Comparison of ENCODE assay signal across 28 cellular contexts in the genomic region with DNA sequence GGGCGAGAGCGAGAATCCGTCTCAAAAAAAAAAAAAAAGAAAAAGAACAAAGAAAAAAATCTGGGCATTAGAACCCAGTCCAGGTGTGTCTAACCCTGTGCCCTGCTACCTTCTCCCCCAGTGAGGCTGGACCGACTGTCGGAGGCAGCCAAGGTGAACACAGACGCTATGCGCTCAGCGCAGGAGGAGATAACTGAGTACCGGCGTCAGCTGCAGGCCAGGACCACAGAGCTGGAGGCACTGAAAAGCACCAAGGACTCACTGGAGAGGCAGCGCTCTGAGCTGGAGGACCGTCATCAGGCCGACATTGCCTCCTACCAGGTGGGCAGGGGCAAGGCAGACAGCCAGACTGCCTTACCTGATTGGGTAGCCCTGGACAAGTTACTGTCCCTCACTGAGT. TPM values are rescaled to one million over a fixed set of nuclear protein-coding genes. Genes with fewer than 3 reads are reported as not detected.
DNase-seq lines count a peak whose midpoint lies in the region; ATAC-seq and TF ChIP-seq lines count a peak whose summit lies in the region.
"Had no signal": no experiment of that assay in that cellular context is flagged by ENCODE, and none has a peak within 500 bp of the region (broad histone marks: within the 10 kb centered on the region; RNA-seq: fewer than 3 reads in every experiment).

No MANE protein-coding gene starts in this region.

- no peak overlapping the region for H3K27ac ChIP-seq in H9 (ENCODE audit: insufficient read length, low read depth, low read length)
- H3K27ac ChIP-seq in adrenal gland = peak overlapping the region in 4 of 5 donors; percentile 74 to 92 (median 84)
- H3K27ac ChIP-seq in neuronal stem cell (replicated peaks; ENCODE audit: low read length) = no peak overlapping the region
- H3K27ac ChIP-seq in thyroid gland = no peak overlapping the region
- H3K27ac ChIP-seq: BLaER1 had no signal

- no peak overlapping the region for H2BK20ac ChIP-seq in H9 (ENCODE audit: low read depth, low read length, poor library complexity, severe bottlenecking)

- H3K4me1 ChIP-seq in H9 (ENCODE audit: insufficient read depth, low read length) (peaks cover 6% of the 10 kb centered on the region), adrenal gland (replicated peaks in 1 of 2) (peaks cover 36% of the 10 kb centered on the region in 2 donors), neuronal stem cell (ENCODE audit: control insufficient read depth in 2 of 2, insufficient read depth in 1 of 2, low read depth in 1 of 2, low read length in 2 of 2) (peaks cover 10 to 12% of the 10 kb centered on the region in 2 donors), thyroid gland (peaks cover 5 to 13% of the 10 kb centered on the region in 2 donors)

- H2BK5ac ChIP-seq in H9 (ENCODE audit: insufficient read length, low read length) (no peak overlapping the region), neuronal stem cell (ENCODE audit: low read length) (no peak overlapping the region)

- no peak overlapping the region for H2BK15ac ChIP-seq in H9 (ENCODE audit: low read depth, low read length)
- H2BK15ac ChIP-seq in neuronal stem cell (ENCODE audit: low read length) = no peak overlapping the region

- H3K18ac ChIP-seq in H9 (ENCODE audit: insufficient read length, low read depth, low read length) (no peak overlapping the region), neuronal stem cell (ENCODE audit: low read length) (no peak overlapping the region)

- no peak for ATAC-seq in activated T-cell treated with anti-CD3 and anti-CD28 coated beads, Interleukin-2, amount 50 U/mL, for 72 hours (replicated peaks in 1 of 2)
- ATAC-seq: GM12878 had no signal

- no peak overlapping the region for H3T11ph ChIP-seq in H9 (ENCODE audit: low read length)

- peaks cover 10% of the 10 kb centered on the region for H3K23me2 ChIP-seq in H9 (ENCODE audit: insufficient read length, low read depth, low read length, poor library complexity, severe bottlenecking)

- H4K20me1 ChIP-seq in H9 (ENCODE audit: control insufficient read depth, insufficient read depth, insufficient read length) = no peaks in the 10 kb centered on the region

- intact Hi-C loops in adrenal gland (cut with DNase I) = no loop called here
- intact Hi-C loops in thyroid gland (cut with DNase I) = no loop called here

- peaks cover 0 to 17% of the 10 kb centered on the region in 2 donors for H3K36me3 ChIP-seq in adrenal gland (replicated peaks in 1 of 2)
- H3K36me3 ChIP-seq in neuronal stem cell (replicated peaks in 1 of 2; ENCODE audit: control insufficient read depth in 2 of 2, insufficient read depth in 2 of 2, low read length in 2 of 2) = peaks cover 0 to 13% of the 10 kb centered on the region in 2 donors
- H3K36me3 ChIP-seq in thyroid gland = no peaks in the 10 kb centered on the region
- H3K36me3 ChIP-seq: BE2C, BLaER1 had no signal

- no peak overlapping the region for H3K9ac ChIP-seq in H9 (ENCODE audit: extremely low read depth, insufficient read length, low read length)
- H3K9ac ChIP-seq in neuronal stem cell (ENCODE audit: low read depth, low read length, poor library complexity) = no peak overlapping the region
- H3K9ac ChIP-seq: BLaER1 had no signal

- H3K4me2 ChIP-seq in H9 (ENCODE audit: insufficient read depth, insufficient read length, low read length) (no peak overlapping the region), neuronal stem cell (ENCODE audit: insufficient read depth, low read length, poor library complexity, severe bottlenecking) (no peak overlapping the region)
- H3K4me2 ChIP-seq: BLaER1 had no signal

- TF ChIP-seq CTCF in H9 (conservative IDR thresholded peaks at IDR 0.05) (no peak), adrenal gland (IDR thresholded peaks at IDR 0.05) (no peak), GM10266 (IDR thresholded peaks at IDR 0.05; ENCODE audit: control insufficient read depth, insufficient read depth, low read depth, missing control alignments) (no peak), thyroid gland (IDR thresholded peaks at IDR 0.05) (no peak)

- peaks cover 50% of the 10 kb centered on the region for H3K27me3 Mint-ChIP-seq in H9 (ENCODE audit: low read depth)
- H3K27me3 Mint-ChIP-seq in activated T-cell treated with anti-CD3 and anti-CD28 coated beads, Interleukin-2, amount 50 U/mL, for 72 hours (ENCODE audit: low read depth) = peaks cover 28% of the 10 kb centered on the region

- no peaks in the 10 kb centered on the region for H3K9me3 ChIP-seq in H9 (ENCODE audit: control insufficient read depth, low read depth, low read length)
- no peaks in the 10 kb centered on the region for H3K9me3 ChIP-seq in adrenal gland (replicated peaks in 1 of 3)
- H3K9me3 ChIP-seq in neuronal stem cell (replicated peaks in 1 of 2; ENCODE audit: control insufficient read depth in 2 of 2, insufficient read depth in 1 of 2, low read depth in 1 of 2, low read length in 2 of 2) = peaks cover 0 to 9% of the 10 kb centered on the region in 2 donors
- H3K9me3 ChIP-seq in thyroid gland = no peaks in the 10 kb centered on the region

- no peak overlapping the region for H2AK5ac ChIP-seq in H9 (ENCODE audit: insufficient read length, low read length)
- no peak overlapping the region for H2AK5ac ChIP-seq in neuronal stem cell (ENCODE audit: low read depth, low read length)

- H3K4me1 Mint-ChIP-seq in H9 = peaks cover 27 to 29% of the 10 kb centered on the region in 2 experiments
- H3K4me1 Mint-ChIP-seq in activated T-cell treated with anti-CD3 and anti-CD28 coated beads, Interleukin-2, amount 50 U/mL, for 72 hours (ENCODE audit: low read depth) = peaks cover 7% of the 10 kb centered on the region

- H3K56ac ChIP-seq in H9 (ENCODE audit: insufficient read length, low read depth, low read length) = no peak overlapping the region

- no peak overlapping the region for H3K4me3 Mint-ChIP-seq in H9
- H3K4me3 Mint-ChIP-seq in activated T-cell treated with anti-CD3 and anti-CD28 coated beads, Interleukin-2, amount 50 U/mL, for 72 hours = no peak overlapping the region
- H3K4me3 Mint-ChIP-seq: CD14-positive monocyte; CD4-positive, alpha-beta memory T cell; CD8-positive, alpha-beta memory T cell had no signal

- WGBS in H9 (ENCODE audit: extremely low coverage, insufficient read length, low lambda C conversion rate) = no CpG with 5 or more reads among the region's 13 CpGs
- WGBS in adrenal gland, 4 donors = 77 to 92% (median 90%) methylated on average over 10 to 13 of the region's 13 CpGs
- WGBS in neuronal stem cell (ENCODE audit: extremely low coverage in 2 of 2, insufficient read length in 2 of 2, insufficient replicate concordance in 1 of 2), 2 donors = no CpG with 5 or more reads among the region's 13 CpGs
- WGBS in thyroid gland, 2 donors = 90 to 93% methylated on average over 11 to 13 of the region's 13 CpGs

- no peak overlapping the region for H3K4ac ChIP-seq in H9 (ENCODE audit: low read depth, low read length)
- H3K4ac ChIP-seq in neuronal stem cell (ENCODE audit: low read length) = no peak overlapping the region

- H2BK120ac ChIP-seq in H9 (ENCODE audit: low read depth, low read length, poor library complexity, severe bottlenecking) (no peak overlapping the region), neuronal stem cell (ENCODE audit: low read depth, low read length) (no peak overlapping the region)

- H2AFZ ChIP-seq in H9 (ENCODE audit: low read length) = no peak overlapping the region
- H2AFZ ChIP-seq in neuronal stem cell (ENCODE audit: low read length) = no peak overlapping the region

- H3K4me3 ChIP-seq in adrenal gland (no peak overlapping the region), neuronal stem cell (ENCODE audit: low read length in 2 of 2) (no peak overlapping the region), thyroid gland (replicated peaks in 1 of 3) (no peak overlapping the region)
- H3K4me3 ChIP-seq: BLaER1, GM12878 had no signal

- peaks cover 27% of the 10 kb centered on the region for H3K27me3 ChIP-seq in H9 (ENCODE audit: insufficient read depth, low read length)
- no peaks in the 10 kb centered on the region for H3K27me3 ChIP-seq in adrenal gland
- H3K27me3 ChIP-seq in neuronal stem cell (ENCODE audit: control insufficient read depth in 3 of 3, insufficient read depth in 3 of 3, low read depth in 1 of 3, low read length in 3 of 3) = peaks cover 20 to 43% (median 41%) of the 10 kb centered on the region in 3 experiments
- peaks cover 17% of the 10 kb centered on the region for H3K27me3 ChIP-seq in thyroid gland

- no peak overlapping the region for H2BK12ac ChIP-seq in H9 (ENCODE audit: insufficient read length, low read depth, low read length)
- no peak overlapping the region for H2BK12ac ChIP-seq in neuronal stem cell (ENCODE audit: low read length)

- no peak overlapping the region; a peak in 1 of 7 replicates for H3K27ac Mint-ChIP-seq in H9
- H3K27ac Mint-ChIP-seq in activated T-cell treated with anti-CD3 and anti-CD28 coated beads, Interleukin-2, amount 50 U/mL, for 72 hours = no peak overlapping the region
- H3K27ac Mint-ChIP-seq: CD14-positive monocyte; CD4-positive, alpha-beta memory T cell; CD4-positive, CD25-positive, alpha-beta regulatory T cell; CD8-positive, alpha-beta memory T cell had no signal

- H4K91ac ChIP-seq in H9 (ENCODE audit: insufficient read length, low read depth, low read length) (no peak overlapping the region), neuronal stem cell (ENCODE audit: low read depth, low read length, poor library complexity) (no peak overlapping the region)

- H3K14ac ChIP-seq in H9 (ENCODE audit: insufficient read depth, low read length) = no peak overlapping the region
- H3K14ac ChIP-seq in neuronal stem cell (ENCODE audit: low read length) = peak overlapping the region; percentile 65

- no peak overlapping the region for H4K8ac ChIP-seq in H9 (replicated peaks; ENCODE audit: insufficient read length, low read depth, low read length)
- H4K8ac ChIP-seq in neuronal stem cell (ENCODE audit: low read depth, low read length) = no peak overlapping the region

- no peak overlapping the region for H3K23ac ChIP-seq in H9 (ENCODE audit: insufficient read length, low read depth, low read length)
- H3K23ac ChIP-seq in neuronal stem cell (ENCODE audit: low read depth, low read length, poor library complexity) = no peak overlapping the region

- H3K79me1 ChIP-seq in H9 (ENCODE audit: insufficient read depth, low read depth, low read length, poor library complexity, severe bottlenecking) (no peaks in the 10 kb centered on the region), neuronal stem cell (ENCODE audit: low read depth, low read length) (no peaks in the 10 kb centered on the region)

- DNase-seq in H9 = peak; percentile 34
- DNase-seq in adrenal gland = no peak
- DNase-seq in neuronal stem cell (ENCODE audit: low spot score) = no peak
- no peak for DNase-seq in GM10266 (ENCODE audit: extremely low spot score)
- no peak for DNase-seq in thyroid gland
- no peak for DNase-seq in NCI-H2029 (lab: John Stamatoyannopoulos, UW)
- no peak for DNase-seq in activated T-cell treated with anti-CD3 and anti-CD28 coated beads, Interleukin-2, amount 50 U/mL, for 72 hours
- DNase-seq: 8988T; ACHN; BE2C; C1 segment of cervical spinal cord; CD4-positive, alpha-beta memory T cell; CD4-positive, CD25-positive, alpha-beta regulatory T cell; CD8-positive, alpha-beta memory T cell; COR-L47; DMS 273 treated with DMSO at 0.1 percent for 48 hours; DMS153; DMS53; DMS79; DND-41; EL; GF-D8 had no signal

- H3K79me2 ChIP-seq in H9 (ENCODE audit: insufficient read depth, low read length) = no peaks in the 10 kb centered on the region

- H4K5ac ChIP-seq in H9 (ENCODE audit: insufficient read length, low read depth, low read length) = no peak overlapping the region

- TF ChIP-seq POLR2A in adrenal gland (IDR thresholded peaks at IDR 0.05) (no peak), thyroid gland (IDR thresholded peaks at IDR 0.05) (no peak)

- H3K36me3 Mint-ChIP-seq in H9 (ENCODE audit: insufficient read depth in 1 of 3, low read depth in 3 of 3) = peaks cover 9 to 17% (median 9%) of the 10 kb centered on the region in 3 experiments
- H3K36me3 Mint-ChIP-seq in activated T-cell treated with anti-CD3 and anti-CD28 coated beads, Interleukin-2, amount 50 U/mL, for 72 hours (ENCODE audit: insufficient read depth in 2 of 2) = peaks cover 2 to 4% of the 10 kb centered on the region in 2 donors
- H3K36me3 Mint-ChIP-seq: CD4-positive, CD25-positive, alpha-beta regulatory T cell had no signal

- H3K9me3 Mint-ChIP-seq in H9 = peaks cover 8 to 9% of the 10 kb centered on the region in 2 experiments
- H3K9me3 Mint-ChIP-seq in activated T-cell treated with anti-CD3 and anti-CD28 coated beads, Interleukin-2, amount 50 U/mL, for 72 hours = no peaks in the 10 kb centered on the region
- H3K9me3 Mint-ChIP-seq: CD8-positive, alpha-beta memory T cell had no signal

RNA-seq across cellular contexts. Expression of a gene that starts 3.2 kb away (rescaled TPM):
- total RNA-seq in H9 (2021) = 5.7 and 5.8 TPM in 2 replicates
- total RNA-seq in adrenal gland = 10 to 100 TPM; 18.6 to 35.6 (median 22.0) TPM
- 10 to 100 TPM; 11.9 to 81.1 (median 19.5) TPM for polyA plus RNA-seq in adrenal gland
- 1.1 TPM for polyA plus RNA-seq in neuronal stem cell (2013, experiment 1 of 2)
- polyA plus RNA-seq in neuronal stem cell (2013, experiment 2 of 2) = 1.0 TPM
- total RNA-seq in thyroid gland = under 1 TPM in 3 of 4 donors, not detected in 1; 0.27 to 0.44 (median 0.33) TPM
- total RNA-seq in activated T-cell treated with anti-CD3 and anti-CD28 coated beads, Interleukin-2, amount 50 U/mL, for 72 hours = 1 to 10 TPM; 1.6 to 1.7 TPM

RNA-seq across cellular contexts. Expression of a gene that starts 44.9 kb away (rescaled TPM):
- not detected in 2 replicates for total RNA-seq in H9 (2021)
- not detected for total RNA-seq in adrenal gland
- not detected for polyA plus RNA-seq in adrenal gland
- polyA plus RNA-seq in neuronal stem cell (2013, experiment 1 of 2) = not detected
- polyA plus RNA-seq in neuronal stem cell (2013, experiment 2 of 2) = not detected
- not detected for total RNA-seq in thyroid gland
- not detected for total RNA-seq in activated T-cell treated with anti-CD3 and anti-CD28 coated beads, Interleukin-2, amount 50 U/mL, for 72 hours
- total RNA-seq: A673; CD4-positive, alpha-beta memory T cell; CD4-positive, CD25-positive, alpha-beta regulatory T cell; CD8-positive, alpha-beta memory T cell; Daoy; GM12878 had no signal
- polyA plus RNA-seq: AG04450; CD4-positive, alpha-beta memory T cell; CD4-positive, CD25-positive, alpha-beta regulatory T cell; CD8-positive, alpha-beta memory T cell had no signal

Comparison
In these comparisons a context has a peak if more than half of its experiments do, and no peak if none do; other contexts are left out.
1. H3K27ac ChIP-seq: peak in adrenal gland (4 of 5); none in H9 (single experiment), neuronal stem cell (single experiment) and thyroid gland (0 of 3).